Comparison of ENCODE assay signal across 17 cellular contexts in genomic region chr15:70566047-70566835, GRCh38.
A peak's percentile ranks its signal among the peaks of the same experiment; 100 is the strongest.
DNase-seq lines count a peak whose midpoint lies in the region; ATAC-seq and TF ChIP-seq lines count a peak whose summit lies in the region.
"Had no signal": no experiment of that assay in that cellular context is flagged by ENCODE, and none has a peak within 500 bp of the region (broad histone marks: within the 10 kb centered on the region; RNA-seq: fewer than 3 reads in every experiment).

No MANE protein-coding gene starts in this region.

- H3K4me2 ChIP-seq in neuronal stem cell (ENCODE audit: insufficient read depth, low read length, poor library complexity, severe bottlenecking) = no peak overlapping the region

- no peaks in the 10 kb centered on the region for H3K36me3 ChIP-seq in neuronal stem cell (replicated peaks in 1 of 2; ENCODE audit: control insufficient read depth in 2 of 2, insufficient read depth in 2 of 2, low read length in 2 of 2)
- no peaks in the 10 kb centered on the region for H3K36me3 ChIP-seq in Caco-2 (ENCODE audit: control insufficient read depth, insufficient read depth, low read length)
- H3K36me3 ChIP-seq: left ventricle myocardium inferior had no signal

- WGBS in neuronal stem cell (ENCODE audit: extremely low coverage in 2 of 2, insufficient read length in 2 of 2, insufficient replicate concordance in 1 of 2), 2 donors = no CpG with 5 or more reads among the region's 14 CpGs

- H3K18ac ChIP-seq in neuronal stem cell (ENCODE audit: low read length) = peak overlapping the region; percentile 30

- no peaks in the 10 kb centered on the region for H3K9me3 Mint-ChIP-seq in Caco-2 (ENCODE audit: unreplicated experiment)
- H3K9me3 Mint-ChIP-seq: CD4-positive, alpha-beta T cell; naive thymus-derived CD8-positive, alpha-beta T cell had no signal

- H2BK120ac ChIP-seq in neuronal stem cell (ENCODE audit: low read depth, low read length) = no peak overlapping the region

- no peak overlapping the region for H4K91ac ChIP-seq in neuronal stem cell (ENCODE audit: low read depth, low read length, poor library complexity)

- H3K14ac ChIP-seq in neuronal stem cell (ENCODE audit: low read length) = no peak overlapping the region

- no peak overlapping the region for H3K4me3 ChIP-seq in fibroblast of villous mesenchyme (ENCODE audit: low read depth, low read length)
- no peak overlapping the region for H3K4me3 ChIP-seq in neuronal stem cell (ENCODE audit: low read length in 2 of 2)
- H3K4me3 ChIP-seq in Caco-2 (ENCODE audit: low read depth, low read length) = no peak overlapping the region
- H3K4me3 ChIP-seq: left ventricle myocardium inferior had no signal

- CTCF ChIA-PET in Caco-2 (lab: Charles Lee) = interaction anchor here (0.5 to 0.7 kb wide), 4 partner anchors 12 to 985 kb away, joined by 3 to 12 read pairs (median 4); no protein-coding TSS in a partner anchor

- intact Hi-C loops in Caco-2 (cut with micrococcal nuclease; ENCODE audit: unreplicated experiment) = no loop called here

- H3K27ac Mint-ChIP-seq in Caco-2 (ENCODE audit: unreplicated experiment) = no peak overlapping the region
- H3K27ac Mint-ChIP-seq: CD4-positive, alpha-beta T cell had no signal

- ATAC-seq in GM18909 (IDR thresholded peaks at IDR 0.05; ENCODE audit: poor library complexity, unreplicated experiment) = no peak
- ATAC-seq: naive thymus-derived CD8-positive, alpha-beta T cell had no signal

- H3K23ac ChIP-seq in neuronal stem cell (ENCODE audit: low read depth, low read length, poor library complexity) = no peak overlapping the region

- H3K79me1 ChIP-seq in neuronal stem cell (ENCODE audit: low read depth, low read length) = no peaks in the 10 kb centered on the region

- no peak overlapping the region for H3K27ac ChIP-seq in neuronal stem cell (replicated peaks; ENCODE audit: low read length)
- H3K27ac ChIP-seq: left ventricle myocardium inferior, VCaP had no signal

- peaks cover 13% of the 10 kb centered on the region for H3K4me1 Mint-ChIP-seq in Caco-2 (ENCODE audit: low read depth, unreplicated experiment)

- H2AK5ac ChIP-seq in neuronal stem cell (ENCODE audit: low read depth, low read length) = no peak overlapping the region

- no peak overlapping the region for H3K9ac ChIP-seq in neuronal stem cell (ENCODE audit: low read depth, low read length, poor library complexity)

- H3K4me3 Mint-ChIP-seq in Caco-2 (ENCODE audit: unreplicated experiment) = no peak overlapping the region
- H3K4me3 Mint-ChIP-seq: CD4-positive, alpha-beta T cell had no signal

- no TSS peak for BruUV-seq in Caco-2 (replicated peaks; lab: Mats Ljungman, UMichigan)

- H3K9me3 ChIP-seq in neuronal stem cell (replicated peaks in 1 of 2; ENCODE audit: control insufficient read depth in 2 of 2, insufficient read depth in 1 of 2, low read depth in 1 of 2, low read length in 2 of 2) (no peaks in the 10 kb centered on the region), Caco-2 (no peaks in the 10 kb centered on the region)
- H3K9me3 ChIP-seq: left ventricle myocardium inferior had no signal

- DNase-seq in NCI-H1417 (lab: John Stamatoyannopoulos, UW) (peak in 2 of 3 experiments; percentile 21 to 54), NCI-H1417 treated with DMSO at 0.1 percent for 48 hours (lab: John Stamatoyannopoulos, UW) (no peak), SK-MEL-5 (ENCODE audit: low read depth, low spot score) (peak; percentile 14), fibroblast of villous mesenchyme (ENCODE audit: low read depth) (peak; percentile 7), neuronal stem cell (ENCODE audit: low spot score) (no peak), Caco-2 (no peak), GM03348 (ENCODE audit: low spot score) (no peak)
- DNase-seq: 8988T; activated naive CD4-positive, alpha-beta T cell; caudate nucleus; CD4-positive, alpha-beta T cell; left ventricle myocardium inferior; MV-4-11; naive thymus-derived CD8-positive, alpha-beta T cell; stimulated activated CD4-positive, alpha-beta T cell treated with anti-CD3 and anti-CD28 coated beads, Interleukin-1b, Interleukin-23, amount 100 ng/mL, for 48 hours had no signal

- H2BK15ac ChIP-seq in neuronal stem cell (ENCODE audit: low read length) = no peak overlapping the region

- in situ Hi-C loops in SK-MEL-5 (cut with HindIII; ENCODE audit: low pct_unique_long_range_greater_than_20kb, low sequenced_read_pairs) = no loop called here

- H3K4me1 ChIP-seq in neuronal stem cell (ENCODE audit: control insufficient read depth in 2 of 2, insufficient read depth in 1 of 2, low read depth in 1 of 2, low read length in 2 of 2) (peaks cover 0 to 3% of the 10 kb centered on the region in 2 donors), Caco-2 (peaks cover 13% of the 10 kb centered on the region)

- H3K27me3 ChIP-seq in neuronal stem cell (ENCODE audit: control insufficient read depth in 3 of 3, insufficient read depth in 3 of 3, low read depth in 1 of 3, low read length in 3 of 3) = peaks cover 0 to 6% (median 0%) of the 10 kb centered on the region in 3 experiments
- H3K27me3 ChIP-seq in Caco-2 (replicated peaks; ENCODE audit: control insufficient read depth, insufficient read depth, low read length) = no peaks in the 10 kb centered on the region

- H4K8ac ChIP-seq in neuronal stem cell (ENCODE audit: low read depth, low read length) = no peak overlapping the region

- H2BK12ac ChIP-seq in neuronal stem cell (ENCODE audit: low read length) = no peak overlapping the region

- H2BK5ac ChIP-seq in neuronal stem cell (ENCODE audit: low read length) = no peak overlapping the region

- POLR2A ChIA-PET in Caco-2 (lab: Charles Lee) = no interaction called here

- TF ChIP-seq CTCF in fibroblast of villous mesenchyme (IDR thresholded peaks at IDR 0.05; ENCODE audit: insufficient read depth, low read depth, low read length) (no peak), Caco-2 (IDR thresholded peaks at IDR 0.05; ENCODE audit: insufficient read depth in 1 of 2, low read depth in 1 of 2, low read length in 1 of 2, severe bottlenecking in 1 of 2, unreplicated experiment in 1 of 2) (peak in 1 of 2 experiments; percentile 21)

- H3K4ac ChIP-seq in neuronal stem cell (ENCODE audit: low read length) = no peak overlapping the region

- no peaks in the 10 kb centered on the region for H3K27me3 Mint-ChIP-seq in Caco-2 (ENCODE audit: insufficient read depth, unreplicated experiment)
- H3K27me3 Mint-ChIP-seq: CD4-positive, alpha-beta T cell had no signal

- peak overlapping the region; percentile 57 for H2AFZ ChIP-seq in neuronal stem cell (ENCODE audit: low read length)

- no peaks in the 10 kb centered on the region for H3K36me3 Mint-ChIP-seq in Caco-2 (ENCODE audit: insufficient read depth, unreplicated experiment)
- H3K36me3 Mint-ChIP-seq: naive thymus-derived CD8-positive, alpha-beta T cell had no signal

Comparison
In these comparisons a context has a peak if more than half of its experiments do, and no peak if none do; other contexts are left out.
1. DNase-seq: peak in NCI-H1417 (2 of 3), SK-MEL-5 (single experiment) and fibroblast of villous mesenchyme (single experiment); none in NCI-H1417 treated with DMSO at 0.1 percent for 48 hours (single experiment), neuronal stem cell (single experiment), Caco-2 (0 of 2) and GM03348 (single experiment).